In genomic region chr10:11551915-11552602, GRCh38 we compare ENCODE assay signal across 1 cellular context.
TF ChIP-seq lines count a peak whose summit lies in the region.

No MANE protein-coding gene starts in this region.

TF ChIP-seq in HepG2, 621 proteins besides CTCF, POLR2A, EP300 and RAD21 (continued from another document):
- TF ChIP-seq, protein P1, sequence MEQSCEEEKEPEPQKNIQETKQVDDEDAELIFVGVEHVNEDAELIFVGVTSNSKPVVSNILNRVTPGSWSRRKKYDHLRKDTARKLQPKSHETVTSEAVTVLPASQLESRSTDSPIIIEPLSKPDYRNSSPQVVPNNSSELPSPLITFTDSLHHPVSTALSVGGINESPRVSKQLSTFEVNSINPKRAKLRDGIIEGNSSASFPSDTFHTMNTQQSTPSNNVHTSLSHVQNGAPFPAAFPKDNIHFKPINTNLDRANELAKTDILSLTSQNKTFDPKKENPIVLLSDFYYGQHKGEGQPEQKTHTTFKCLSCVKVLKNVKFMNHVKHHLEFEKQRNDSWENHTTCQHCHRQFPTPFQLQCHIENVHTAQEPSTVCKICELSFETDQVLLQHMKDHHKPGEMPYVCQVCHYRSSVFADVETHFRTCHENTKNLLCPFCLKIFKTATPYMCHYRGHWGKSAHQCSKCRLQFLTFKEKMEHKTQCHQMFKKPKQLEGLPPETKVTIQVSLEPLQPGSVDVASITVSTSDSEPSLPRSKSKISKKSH (CRISPR knock-in tag; IDR thresholded peaks at IDR 0.05; ENCODE audit: borderline replicate concordance), result no peak
- TF ChIP-seq ZNF44 (CRISPR knock-in tag; IDR thresholded peaks at IDR 0.05), result no peak
- TF ChIP-seq TRIM24 (CRISPR knock-in tag; IDR thresholded peaks at IDR 0.05), result no peak
- TF ChIP-seq ZNF891 (CRISPR knock-in tag; IDR thresholded peaks at IDR 0.05), result no peak
- no peak for TF ChIP-seq ZNF343 (CRISPR knock-in tag; IDR thresholded peaks at IDR 0.05)
- no peak for TF ChIP-seq EED (CRISPR knock-in tag; IDR thresholded peaks at IDR 0.05)
- TF ChIP-seq NRL (CRISPR knock-in tag; IDR thresholded peaks at IDR 0.05; ENCODE audit: borderline replicate concordance), result no peak
- no peak for TF ChIP-seq SNAI1 (CRISPR knock-in tag; IDR thresholded peaks at IDR 0.05; ENCODE audit: borderline replicate concordance)
- no peak for TF ChIP-seq NR1H2 (CRISPR knock-in tag; IDR thresholded peaks at IDR 0.05; ENCODE audit: borderline replicate concordance, low read depth)
- no peak for TF ChIP-seq KLF15 (CRISPR knock-in tag; IDR thresholded peaks at IDR 0.05; ENCODE audit: borderline replicate concordance)
- TF ChIP-seq FOSL2 (CRISPR knock-in tag; IDR thresholded peaks at IDR 0.05), result peak; percentile 68; the same call in 1 of the 2 replicates
- TF ChIP-seq MYC (CRISPR knock-in tag; IDR thresholded peaks at IDR 0.05; ENCODE audit: borderline replicate concordance), result no peak
- no peak for TF ChIP-seq FOXA3 (CRISPR knock-in tag; IDR thresholded peaks at IDR 0.05)
- TF ChIP-seq ZNF512B (CRISPR knock-in tag; IDR thresholded peaks at IDR 0.05; ENCODE audit: borderline replicate concordance), result no peak
- TF ChIP-seq, protein P2, sequence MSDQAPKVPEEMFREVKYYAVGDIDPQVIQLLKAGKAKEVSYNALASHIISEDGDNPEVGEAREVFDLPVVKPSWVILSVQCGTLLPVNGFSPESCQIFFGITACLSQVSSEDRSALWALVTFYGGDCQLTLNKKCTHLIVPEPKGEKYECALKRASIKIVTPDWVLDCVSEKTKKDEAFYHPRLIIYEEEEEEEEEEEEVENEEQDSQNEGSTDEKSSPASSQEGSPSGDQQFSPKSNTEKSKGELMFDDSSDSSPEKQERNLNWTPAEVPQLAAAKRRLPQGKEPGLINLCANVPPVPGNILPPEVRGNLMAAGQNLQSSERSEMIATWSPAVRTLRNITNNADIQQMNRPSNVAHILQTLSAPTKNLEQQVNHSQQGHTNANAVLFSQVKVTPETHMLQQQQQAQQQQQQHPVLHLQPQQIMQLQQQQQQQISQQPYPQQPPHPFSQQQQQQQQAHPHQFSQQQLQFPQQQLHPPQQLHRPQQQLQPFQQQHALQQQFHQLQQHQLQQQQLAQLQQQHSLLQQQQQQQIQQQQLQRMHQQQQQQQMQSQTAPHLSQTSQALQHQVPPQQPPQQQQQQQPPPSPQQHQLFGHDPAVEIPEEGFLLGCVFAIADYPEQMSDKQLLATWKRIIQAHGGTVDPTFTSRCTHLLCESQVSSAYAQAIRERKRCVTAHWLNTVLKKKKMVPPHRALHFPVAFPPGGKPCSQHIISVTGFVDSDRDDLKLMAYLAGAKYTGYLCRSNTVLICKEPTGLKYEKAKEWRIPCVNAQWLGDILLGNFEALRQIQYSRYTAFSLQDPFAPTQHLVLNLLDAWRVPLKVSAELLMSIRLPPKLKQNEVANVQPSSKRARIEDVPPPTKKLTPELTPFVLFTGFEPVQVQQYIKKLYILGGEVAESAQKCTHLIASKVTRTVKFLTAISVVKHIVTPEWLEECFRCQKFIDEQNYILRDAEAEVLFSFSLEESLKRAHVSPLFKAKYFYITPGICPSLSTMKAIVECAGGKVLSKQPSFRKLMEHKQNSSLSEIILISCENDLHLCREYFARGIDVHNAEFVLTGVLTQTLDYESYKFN (CRISPR knock-in tag; conservative IDR thresholded peaks at IDR 0.05), result no peak
- TF ChIP-seq, protein P3, sequence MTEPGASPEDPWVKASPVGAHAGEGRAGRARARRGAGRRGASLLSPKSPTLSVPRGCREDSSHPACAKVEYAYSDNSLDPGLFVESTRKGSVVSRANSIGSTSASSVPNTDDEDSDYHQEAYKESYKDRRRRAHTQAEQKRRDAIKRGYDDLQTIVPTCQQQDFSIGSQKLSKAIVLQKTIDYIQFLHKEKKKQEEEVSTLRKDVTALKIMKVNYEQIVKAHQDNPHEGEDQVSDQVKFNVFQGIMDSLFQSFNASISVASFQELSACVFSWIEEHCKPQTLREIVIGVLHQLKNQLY (CRISPR knock-in tag; IDR thresholded peaks at IDR 0.05), result peak; percentile 56; the same call in 1 of the 2 replicates
- TF ChIP-seq ZSCAN30 (CRISPR knock-in tag; IDR thresholded peaks at IDR 0.05), result no peak
- no peak for TF ChIP-seq ZNF549 (CRISPR knock-in tag; IDR thresholded peaks at IDR 0.05)
- no peak for TF ChIP-seq BORCS8-MEF2B (CRISPR knock-in tag; IDR thresholded peaks at IDR 0.05)
- TF ChIP-seq ZNF597 (CRISPR knock-in tag; IDR thresholded peaks at IDR 0.05), result no peak
- TF ChIP-seq, protein P4, sequence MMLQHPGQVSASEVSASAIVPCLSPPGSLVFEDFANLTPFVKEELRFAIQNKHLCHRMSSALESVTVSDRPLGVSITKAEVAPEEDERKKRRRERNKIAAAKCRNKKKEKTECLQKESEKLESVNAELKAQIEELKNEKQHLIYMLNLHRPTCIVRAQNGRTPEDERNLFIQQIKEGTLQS (CRISPR knock-in tag; IDR thresholded peaks at IDR 0.05), result 0 out of 2 replicates have a peak, but pooled peaks have one; percentile 17
- TF ChIP-seq ZNF30 (CRISPR knock-in tag; IDR thresholded peaks at IDR 0.05), result no peak
- TF ChIP-seq, protein P5, sequence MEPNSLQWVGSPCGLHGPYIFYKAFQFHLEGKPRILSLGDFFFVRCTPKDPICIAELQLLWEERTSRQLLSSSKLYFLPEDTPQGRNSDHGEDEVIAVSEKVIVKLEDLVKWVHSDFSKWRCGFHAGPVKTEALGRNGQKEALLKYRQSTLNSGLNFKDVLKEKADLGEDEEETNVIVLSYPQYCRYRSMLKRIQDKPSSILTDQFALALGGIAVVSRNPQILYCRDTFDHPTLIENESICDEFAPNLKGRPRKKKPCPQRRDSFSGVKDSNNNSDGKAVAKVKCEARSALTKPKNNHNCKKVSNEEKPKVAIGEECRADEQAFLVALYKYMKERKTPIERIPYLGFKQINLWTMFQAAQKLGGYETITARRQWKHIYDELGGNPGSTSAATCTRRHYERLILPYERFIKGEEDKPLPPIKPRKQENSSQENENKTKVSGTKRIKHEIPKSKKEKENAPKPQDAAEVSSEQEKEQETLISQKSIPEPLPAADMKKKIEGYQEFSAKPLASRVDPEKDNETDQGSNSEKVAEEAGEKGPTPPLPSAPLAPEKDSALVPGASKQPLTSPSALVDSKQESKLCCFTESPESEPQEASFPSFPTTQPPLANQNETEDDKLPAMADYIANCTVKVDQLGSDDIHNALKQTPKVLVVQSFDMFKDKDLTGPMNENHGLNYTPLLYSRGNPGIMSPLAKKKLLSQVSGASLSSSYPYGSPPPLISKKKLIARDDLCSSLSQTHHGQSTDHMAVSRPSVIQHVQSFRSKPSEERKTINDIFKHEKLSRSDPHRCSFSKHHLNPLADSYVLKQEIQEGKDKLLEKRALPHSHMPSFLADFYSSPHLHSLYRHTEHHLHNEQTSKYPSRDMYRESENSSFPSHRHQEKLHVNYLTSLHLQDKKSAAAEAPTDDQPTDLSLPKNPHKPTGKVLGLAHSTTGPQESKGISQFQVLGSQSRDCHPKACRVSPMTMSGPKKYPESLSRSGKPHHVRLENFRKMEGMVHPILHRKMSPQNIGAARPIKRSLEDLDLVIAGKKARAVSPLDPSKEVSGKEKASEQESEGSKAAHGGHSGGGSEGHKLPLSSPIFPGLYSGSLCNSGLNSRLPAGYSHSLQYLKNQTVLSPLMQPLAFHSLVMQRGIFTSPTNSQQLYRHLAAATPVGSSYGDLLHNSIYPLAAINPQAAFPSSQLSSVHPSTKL (CRISPR knock-in tag; IDR thresholded peaks at IDR 0.05), result 0 out of 2 replicates have a peak, but pooled peaks have one; percentile 30
- TF ChIP-seq ZKSCAN1 (IDR thresholded peaks at IDR 0.05; ENCODE audit: low read length), result no peak
- no peak for TF ChIP-seq NFAT5 (CRISPR knock-in tag; IDR thresholded peaks at IDR 0.05)
- TF ChIP-seq ZBTB46 (CRISPR knock-in tag; IDR thresholded peaks at IDR 0.05; ENCODE audit: borderline replicate concordance), result no peak
- no peak for TF ChIP-seq ZNF230 (CRISPR knock-in tag; IDR thresholded peaks at IDR 0.05)
- no peak for TF ChIP-seq DR1 (CRISPR knock-in tag; IDR thresholded peaks at IDR 0.05)
- peak; percentile 40; the same call in 1 of the 2 replicates for TF ChIP-seq SAP130 (CRISPR knock-in tag; IDR thresholded peaks at IDR 0.05; ENCODE audit: low read depth)
